Comparison of ENCODE assay signal across 18 cellular contexts in the genomic region with DNA sequence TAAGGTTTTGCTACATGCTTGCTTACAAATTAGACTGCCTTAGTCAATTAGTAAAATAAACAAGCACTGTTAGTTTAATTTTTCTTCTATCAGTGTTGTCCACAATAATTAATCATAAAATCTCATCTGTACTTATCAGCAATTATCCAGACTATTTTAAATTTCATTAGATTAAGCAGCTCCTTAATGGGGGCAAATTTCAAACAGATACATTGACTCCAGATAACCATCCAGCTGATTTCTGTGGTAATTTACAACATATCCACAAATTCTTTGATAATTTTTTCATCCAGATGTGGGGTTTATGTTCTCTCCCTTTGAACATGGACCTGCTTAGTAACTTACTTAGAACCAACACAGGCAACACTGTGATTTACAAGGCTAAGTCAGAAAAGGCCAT.
DNase-seq lines count a peak whose midpoint lies in the region; ATAC-seq and TF ChIP-seq lines count a peak whose summit lies in the region.
"Had no signal": no experiment of that assay in that cellular context is flagged by ENCODE, and none has a peak within 500 bp of the region (broad histone marks: within the 10 kb centered on the region; RNA-seq: fewer than 3 reads in every experiment).

No MANE protein-coding gene starts in this region.

- H2BK15ac ChIP-seq in neuronal stem cell (ENCODE audit: low read length) = no peak overlapping the region

- H3K36me3 Mint-ChIP-seq in GM23338 (ENCODE audit: low read depth) = no peaks in the 10 kb centered on the region
- H3K36me3 Mint-ChIP-seq in activated naive CD4-positive, alpha-beta T cell treated with anti-CD3 and anti-CD28 coated beads, Interleukin-2, amount 50 U/mL, for 72 hours = no peaks in the 10 kb centered on the region
- no peaks in the 10 kb centered on the region for H3K36me3 Mint-ChIP-seq in T-cell
- H3K36me3 Mint-ChIP-seq: CD8-positive, alpha-beta T cell had no signal

- H2AFZ ChIP-seq in GM23338 (peak overlapping the region; percentile 9; the same call in 1 of the 2 replicates), neuronal stem cell (ENCODE audit: low read length) (peak overlapping the region; percentile 13)

- no peak overlapping the region for H3K18ac ChIP-seq in neuronal stem cell (ENCODE audit: low read length)

- no peaks in the 10 kb centered on the region for H3K9me2 ChIP-seq in GM23338 (ENCODE audit: insufficient read depth)

- H3K79me2 ChIP-seq in GM23338 (replicated peaks; ENCODE audit: insufficient read depth) = no peaks in the 10 kb centered on the region

- H3K14ac ChIP-seq in neuronal stem cell (ENCODE audit: low read length) = no peak overlapping the region

- POLR2A ChIA-PET in T-cell (lab: Charles Lee) = no interaction called here

- peaks cover 3% of the 10 kb centered on the region for H3K27me3 Mint-ChIP-seq in GM23338 (ENCODE audit: insufficient read depth, low read depth, poor library complexity)
- H3K27me3 Mint-ChIP-seq in T-cell = peaks cover 0 to 3% of the 10 kb centered on the region in 2 donors
- H3K27me3 Mint-ChIP-seq: B cell had no signal

- H3K27ac ChIP-seq in GM23338 (ENCODE audit: low read depth) = no peak overlapping the region
- no peak overlapping the region for H3K27ac ChIP-seq in neuronal stem cell (replicated peaks; ENCODE audit: low read length)
- H3K27ac ChIP-seq: 22Rv1; A549; BLaER1 treated with 17β-estradiol and CSF1 and Interleukin-3, amounts not matched to agents 10 nM and 100 nM; C4-2B had no signal

- H4K20me1 ChIP-seq in GM23338 (replicated peaks; ENCODE audit: insufficient read depth) = no peaks in the 10 kb centered on the region
- H4K20me1 ChIP-seq: BLaER1 treated with 17β-estradiol and CSF1 and Interleukin-3, amounts not matched to agents 10 nM and 100 nM had no signal

- H2BK12ac ChIP-seq in neuronal stem cell (ENCODE audit: low read length) = no peak overlapping the region

- H3K36me3 ChIP-seq in GM23338 (ENCODE audit: insufficient read depth) (no peaks in the 10 kb centered on the region), neuronal stem cell (replicated peaks in 1 of 2; ENCODE audit: control insufficient read depth in 2 of 2, insufficient read depth in 2 of 2, low read length in 2 of 2) (no peaks in the 10 kb centered on the region)
- H3K36me3 ChIP-seq: BLaER1 treated with 17β-estradiol and CSF1 and Interleukin-3, amounts not matched to agents 10 nM and 100 nM had no signal

- H3K4me3 ChIP-seq in GM23338 (no peak overlapping the region), neuronal stem cell (ENCODE audit: low read length in 2 of 2) (no peak overlapping the region)
- H3K4me3 ChIP-seq: A549; BLaER1 treated with 17β-estradiol and CSF1 and Interleukin-3, amounts not matched to agents 10 nM and 100 nM had no signal

- CTCF ChIA-PET in T-cell (lab: Charles Lee) = no interaction called here

- ATAC-seq in GM23338 = no peak
- no peak for ATAC-seq in SK-N-SH treated with all-trans-retinoic acid at 6 μM for 48 hours
- ATAC-seq in activated naive CD4-positive, alpha-beta T cell treated with anti-CD3 and anti-CD28 coated beads, Interleukin-2, amount 50 U/mL, for 72 hours = no peak
- ATAC-seq in T-cell (replicated peaks in 1 of 4) = no peak
- ATAC-seq: A549; CD8-positive, alpha-beta T cell had no signal

- no peak overlapping the region for H2BK120ac ChIP-seq in neuronal stem cell (ENCODE audit: low read depth, low read length)

- no peaks in the 10 kb centered on the region for H3K9me3 ChIP-seq in neuronal stem cell (replicated peaks in 1 of 2; ENCODE audit: control insufficient read depth in 2 of 2, insufficient read depth in 1 of 2, low read depth in 1 of 2, low read length in 2 of 2)
- H3K9me3 ChIP-seq: A549; BLaER1 treated with 17β-estradiol and CSF1 and Interleukin-3, amounts not matched to agents 10 nM and 100 nM; Caco-2 had no signal

- H3F3A ChIP-seq in GM23338 (replicated peaks; ENCODE audit: low read depth) = no peaks in the 10 kb centered on the region

- H4K8ac ChIP-seq in neuronal stem cell (ENCODE audit: low read depth, low read length) = no peak overlapping the region

- H2BK5ac ChIP-seq in neuronal stem cell (ENCODE audit: low read length) = no peak overlapping the region

- H3K9ac ChIP-seq in neuronal stem cell (ENCODE audit: low read depth, low read length, poor library complexity) = no peak overlapping the region
- H3K9ac ChIP-seq: BLaER1 treated with 17β-estradiol and CSF1 and Interleukin-3, amounts not matched to agents 10 nM and 100 nM had no signal

- no peak overlapping the region for H4K91ac ChIP-seq in neuronal stem cell (ENCODE audit: low read depth, low read length, poor library complexity)

- no peaks in the 10 kb centered on the region for H3K9me3 Mint-ChIP-seq in GM23338
- no peaks in the 10 kb centered on the region for H3K9me3 Mint-ChIP-seq in activated naive CD4-positive, alpha-beta T cell treated with anti-CD3 and anti-CD28 coated beads, Interleukin-2, amount 50 U/mL, for 72 hours
- no peaks in the 10 kb centered on the region for H3K9me3 Mint-ChIP-seq in T-cell
- H3K9me3 Mint-ChIP-seq: CD4-positive, alpha-beta T cell; CD8-positive, alpha-beta T cell had no signal

- H3K79me1 ChIP-seq in neuronal stem cell (ENCODE audit: low read depth, low read length) = no peaks in the 10 kb centered on the region

- H3K4me3 Mint-ChIP-seq in GM23338 (no peak overlapping the region), T-cell (no peak overlapping the region)
- H3K4me3 Mint-ChIP-seq: B cell; CD4-positive, alpha-beta T cell; CD8-positive, alpha-beta T cell had no signal

- H3K4me1 Mint-ChIP-seq in GM23338 = peaks cover 28% of the 10 kb centered on the region
- no peaks in the 10 kb centered on the region for H3K4me1 Mint-ChIP-seq in T-cell
- H3K4me1 Mint-ChIP-seq: B cell had no signal

- H3K4me1 ChIP-seq in GM23338 (ENCODE audit: insufficient read depth) (peaks cover 28% of the 10 kb centered on the region), neuronal stem cell (ENCODE audit: control insufficient read depth in 2 of 2, insufficient read depth in 1 of 2, low read depth in 1 of 2, low read length in 2 of 2) (no peaks in the 10 kb centered on the region)
- H3K4me1 ChIP-seq: A549; BLaER1 treated with 17β-estradiol and CSF1 and Interleukin-3, amounts not matched to agents 10 nM and 100 nM; Caco-2 had no signal

- no peak overlapping the region for H3K27ac Mint-ChIP-seq in GM23338
- H3K27ac Mint-ChIP-seq in activated naive CD4-positive, alpha-beta T cell treated with anti-CD3 and anti-CD28 coated beads, Interleukin-2, amount 50 U/mL, for 72 hours = no peak overlapping the region
- no peak overlapping the region for H3K27ac Mint-ChIP-seq in T-cell
- H3K27ac Mint-ChIP-seq: B cell; CD4-positive, alpha-beta T cell; CD8-positive, alpha-beta T cell had no signal

- DNase-seq in GM23338 (ENCODE audit: low spot score) (no peak), neuronal stem cell (ENCODE audit: low spot score) (no peak), HUDEP-2 (lab: John Stamatoyannopoulos, UW; ENCODE audit: unreplicated experiment in 76 of 76) (no peak), T-cell (no peak)
- no peak for DNase-seq in activated naive CD4-positive, alpha-beta T cell treated with anti-CD3 and anti-CD28 coated beads, Interleukin-2, amount 50 U/mL, for 72 hours (ENCODE audit: low spot score in 2 of 2)
- DNase-seq: AML-193; Caco-2; Calu3; CD4-positive, alpha-beta T cell; CD8-positive, alpha-beta T cell; DMS79 treated with DMSO at 0.1 percent for 48 hours; GF-D8 had no signal

- H3K4me2 ChIP-seq in GM23338 (no peak overlapping the region), neuronal stem cell (ENCODE audit: insufficient read depth, low read length, poor library complexity, severe bottlenecking) (no peak overlapping the region)
- H3K4me2 ChIP-seq: A549; BLaER1 treated with 17β-estradiol and CSF1 and Interleukin-3, amounts not matched to agents 10 nM and 100 nM had no signal

- no peak for TF ChIP-seq CTCF in GM23338 (conservative IDR thresholded peaks at IDR 0.05; ENCODE audit: low read depth in 2 of 2)

- no peak overlapping the region for H3K23ac ChIP-seq in neuronal stem cell (ENCODE audit: low read depth, low read length, poor library complexity)

- no peak overlapping the region for H3K4ac ChIP-seq in neuronal stem cell (ENCODE audit: low read length)

- H2AK5ac ChIP-seq in neuronal stem cell (ENCODE audit: low read depth, low read length) = no peak overlapping the region

- no peaks in the 10 kb centered on the region for H3K27me3 ChIP-seq in GM23338 (ENCODE audit: insufficient read depth)
- no peaks in the 10 kb centered on the region for H3K27me3 ChIP-seq in neuronal stem cell (ENCODE audit: control insufficient read depth in 3 of 3, insufficient read depth in 3 of 3, low read depth in 1 of 3, low read length in 3 of 3)
- H3K27me3 ChIP-seq: BLaER1 treated with 17β-estradiol and CSF1 and Interleukin-3, amounts not matched to agents 10 nM and 100 nM had no signal

TF ChIP-seq in SK-N-SH treated with all-trans-retinoic acid at 6 μM for 48 hours, 23 proteins besides CTCF, POLR2A, EP300 and RAD21 (continues in another document):
- TF ChIP-seq ZNF70 (CRISPR knock-in tag; IDR thresholded peaks at IDR 0.05) (no peak), ARNTL (CRISPR knock-in tag; IDR thresholded peaks at IDR 0.05; ENCODE audit: borderline replicate concordance, low read depth) (no peak), POU6F1 (CRISPR knock-in tag; IDR thresholded peaks at IDR 0.05; ENCODE audit: borderline replicate concordance, low read depth) (no peak), TCF4 (CRISPR knock-in tag; IDR thresholded peaks at IDR 0.05; ENCODE audit: borderline replicate concordance) (peak; percentile 85), RARB (CRISPR knock-in tag; IDR thresholded peaks at IDR 0.05) (no peak)
